8 cellular contexts compared by ENCODE assay signal in genomic region chr7:156892821-156893706, GRCh38. TPM values are rescaled to one million over a fixed set of nuclear protein-coding genes. Genes with fewer than 3 reads are reported as not detected.
A peak's percentile ranks its signal among the peaks of the same experiment; 100 is the strongest.
DNase-seq lines count a peak whose midpoint lies in the region; ATAC-seq and TF ChIP-seq lines count a peak whose summit lies in the region.

A gene with protein sequence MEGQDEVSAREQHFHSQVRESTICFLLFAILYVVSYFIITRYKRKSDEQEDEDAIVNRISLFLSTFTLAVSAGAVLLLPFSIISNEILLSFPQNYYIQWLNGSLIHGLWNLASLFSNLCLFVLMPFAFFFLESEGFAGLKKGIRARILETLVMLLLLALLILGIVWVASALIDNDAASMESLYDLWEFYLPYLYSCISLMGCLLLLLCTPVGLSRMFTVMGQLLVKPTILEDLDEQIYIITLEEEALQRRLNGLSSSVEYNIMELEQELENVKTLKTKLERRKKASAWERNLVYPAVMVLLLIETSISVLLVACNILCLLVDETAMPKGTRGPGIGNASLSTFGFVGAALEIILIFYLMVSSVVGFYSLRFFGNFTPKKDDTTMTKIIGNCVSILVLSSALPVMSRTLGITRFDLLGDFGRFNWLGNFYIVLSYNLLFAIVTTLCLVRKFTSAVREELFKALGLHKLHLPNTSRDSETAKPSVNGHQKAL (minus strand): TSS chr7:156893183. CDS start chr7:156892993, 190 bp downstream.

- H3K4me1 ChIP-seq in right cardiac atrium (ENCODE audit: control insufficient read depth, insufficient read depth, low read length) (no peaks in the 10 kb centered on the region), vagina (peaks cover 15% of the 10 kb centered on the region)

- no peaks in the 10 kb centered on the region for H3K9me3 ChIP-seq in right cardiac atrium (ENCODE audit: control insufficient read depth, low read length)
- no peaks in the 10 kb centered on the region for H3K9me3 ChIP-seq in vagina

- DNase-seq in NCI-H187 (lab: John Stamatoyannopoulos, UW) (peak; percentile 87 to 92), T-helper 2 cell (peak; percentile 90 to 95 (median 92)), anterior cingulate cortex (lab: John Stamatoyannopoulos, UW) (peak; percentile 28 to 95 (median 90)), right cardiac atrium (peak; percentile 95 to 98 (median 98)), putamen (ENCODE audit: low spot score) (peak; percentile 93), vagina (ENCODE audit: extremely low spot score in 2 of 2) (peak in 1 of 2 donors; percentile 96)

- H3K36me3 ChIP-seq in vagina: no peaks in the 10 kb centered on the region

- no peaks in the 10 kb centered on the region for H3K27me3 ChIP-seq in right cardiac atrium (ENCODE audit: control insufficient read depth, insufficient read depth)
- H3K27me3 ChIP-seq in vagina: no peaks in the 10 kb centered on the region

- ATAC-seq in GM18498 (IDR thresholded peaks at IDR 0.05; ENCODE audit: unreplicated experiment) (peak; percentile 82), HG02938 (IDR thresholded peaks at IDR 0.05; ENCODE audit: unreplicated experiment) (peak; percentile 78), right cardiac atrium (peak; percentile 97 to 98)

- H3K27ac ChIP-seq in right cardiac atrium (ENCODE audit: low read length) (peak within 1 kb of the TSS; percentile 99), vagina (peak within 1 kb of the TSS; percentile 87)

- H3K4me3 ChIP-seq in right cardiac atrium (ENCODE audit: low read length) (peak within 1 kb of the TSS; percentile 96), vagina (peak within 1 kb of the TSS; percentile 84 to 93)

- under 1% methylated on average over 97 of the region's 97 CpGs for WGBS in right cardiac atrium

- peak in 1 of 2 donors; percentile 43 for TF ChIP-seq POLR2A in vagina (IDR thresholded peaks at IDR 0.05)

- peak in 1 of 3 experiments; percentile 82 for TF ChIP-seq CTCF in vagina (IDR thresholded peaks at IDR 0.05)

- intact Hi-C loops in right cardiac atrium (cut with DNase I): loop anchor here in 1 of 4 donors (5.0 kb wide), 1 partner anchor 444 kb away; the partner anchor contains the start of gene DNAJB6
- intact Hi-C loops in vagina (cut with DNase I): no loop called here

RNA-seq across cellular contexts. Expression of the gene that starts here (rescaled TPM):
- total RNA-seq in right cardiac atrium (10 to 100 TPM; 45.3 to 48.7 (median 46.6) TPM), vagina (45.7 TPM)
- 8.1 TPM for polyA plus RNA-seq in right cardiac atrium
